16 cellular contexts compared by ENCODE assay signal in the genomic region with DNA sequence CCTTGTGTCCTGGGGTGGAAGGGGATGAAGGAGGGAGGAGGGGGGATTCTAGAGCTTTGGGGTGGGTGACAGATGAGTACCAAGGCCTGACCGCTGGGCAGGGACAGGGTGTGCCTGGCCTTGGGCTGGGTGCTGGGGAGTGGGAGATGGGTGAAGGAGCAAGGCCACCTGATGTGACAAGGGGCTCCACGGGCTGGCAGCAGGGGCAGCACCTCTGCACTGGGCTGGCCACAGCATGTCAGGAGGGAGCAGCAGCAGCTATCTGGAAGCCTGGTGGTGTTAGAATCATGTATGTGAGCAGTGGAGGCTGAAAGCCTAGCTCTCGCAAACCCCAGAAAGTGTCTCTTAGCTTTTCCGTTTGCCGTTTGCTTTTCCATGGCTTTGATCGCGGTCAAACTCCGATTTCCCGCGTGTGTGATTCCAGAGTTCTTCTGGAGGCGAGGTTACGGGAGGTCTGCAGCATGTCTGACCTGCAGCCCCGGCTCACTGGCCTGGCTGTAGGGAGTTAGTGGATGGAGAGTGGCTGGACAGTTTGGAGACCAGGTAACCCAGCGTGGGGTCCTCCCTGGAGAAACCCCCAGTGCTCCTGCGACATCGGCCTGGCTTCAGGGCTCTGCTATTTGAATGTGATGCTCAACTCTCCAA.
DNase-seq lines count a peak whose midpoint lies in the region; ATAC-seq and TF ChIP-seq lines count a peak whose summit lies in the region.
"Had no signal": no experiment of that assay in that cellular context is flagged by ENCODE, and none has a peak within 500 bp of the region (broad histone marks: within the 10 kb centered on the region; RNA-seq: fewer than 3 reads in every experiment).

No MANE protein-coding gene starts in this region.

- no peak overlapping the region for H2BK12ac ChIP-seq in mesenchymal stem cell (ENCODE audit: low read length in 2 of 2)

- peak overlapping the region; percentile 81 for H3K27ac ChIP-seq in brain microvascular endothelial cell
- H3K27ac ChIP-seq in mesenchymal stem cell (ENCODE audit: low read length, poor library complexity, severe bottlenecking) = no peak overlapping the region
- H3K27ac ChIP-seq in stomach = peak overlapping the region in 3 of 5 donors; percentile 1 to 73 (median 70)
- H3K27ac ChIP-seq: thyroid gland had no signal

- TF ChIP-seq CTCF in HFFc6 (IDR thresholded peaks at IDR 0.05) = no peak
- TF ChIP-seq CTCF in brain microvascular endothelial cell (IDR thresholded peaks at IDR 0.05; ENCODE audit: low read depth, low read length, missing control alignments) = no peak
- TF ChIP-seq CTCF in stomach (IDR thresholded peaks at IDR 0.05) = no peak

- no peak overlapping the region for H3K9ac ChIP-seq in mesenchymal stem cell (ENCODE audit: low read length)

- H4K91ac ChIP-seq in mesenchymal stem cell (ENCODE audit: low read length) = peak overlapping the region; percentile 55

- peaks cover 53% of the 10 kb centered on the region for H3K79me1 ChIP-seq in mesenchymal stem cell (replicated peaks; ENCODE audit: low read length, poor library complexity, severe bottlenecking)

- H3K4me2 ChIP-seq in mesenchymal stem cell (ENCODE audit: low read length, poor library complexity, severe bottlenecking) = no peak overlapping the region

- no peak overlapping the region for H2BK5ac ChIP-seq in mesenchymal stem cell (ENCODE audit: low read depth, low read length, poor library complexity, severe bottlenecking)

- H3K4me1 ChIP-seq in mesenchymal stem cell (ENCODE audit: control insufficient read depth, insufficient read depth, low read depth, low read length) (peaks cover 9% of the 10 kb centered on the region), stomach (peaks cover 10 to 37% (median 21%) of the 10 kb centered on the region in 4 donors)
- H3K4me1 ChIP-seq: thyroid gland had no signal

- TF ChIP-seq EP300 in stomach (IDR thresholded peaks at IDR 0.05) = no peak

- no peak overlapping the region for H2AK5ac ChIP-seq in mesenchymal stem cell (ENCODE audit: low read length, severe bottlenecking)

- TF ChIP-seq POLR2A in stomach (IDR thresholded peaks at IDR 0.05) = no peak

- no peak overlapping the region for H2AFZ ChIP-seq in mesenchymal stem cell (ENCODE audit: low read depth, low read length)

- H3K27me3 ChIP-seq in brain microvascular endothelial cell (replicated peaks) (no peaks in the 10 kb centered on the region), mesenchymal stem cell (ENCODE audit: control insufficient read depth in 1 of 2, insufficient read depth in 1 of 2, low read length in 2 of 2) (no peaks in the 10 kb centered on the region), stomach (no peaks in the 10 kb centered on the region)
- H3K27me3 ChIP-seq: thyroid gland had no signal

- no peak overlapping the region for H2BK15ac ChIP-seq in mesenchymal stem cell (ENCODE audit: low read depth, poor library complexity, severe bottlenecking)

- H3K36me3 Mint-ChIP-seq in HFFc6 (ENCODE audit: low read depth) = peaks cover 15% of the 10 kb centered on the region
- no peaks in the 10 kb centered on the region for H3K36me3 Mint-ChIP-seq in T-helper 2 cell treated with Interferon-gamma antibody and Interleukin-4, amounts not matched to agents 5 μg/mL and 100 μg/mL, for 36 hours (ENCODE audit: low read depth)

- H3K14ac ChIP-seq in mesenchymal stem cell (ENCODE audit: low read length in 2 of 2) = no peak overlapping the region

- H3K4me3 Mint-ChIP-seq in HFFc6 = peak overlapping the region; percentile 68
- H3K4me3 Mint-ChIP-seq in T-helper 2 cell treated with Interferon-gamma antibody and Interleukin-4, amounts not matched to agents 5 μg/mL and 100 μg/mL, for 36 hours = no peak overlapping the region
- H3K4me3 Mint-ChIP-seq: activated naive CD8-positive, alpha-beta T cell; T-helper 1 cell treated with Interleukin-12 subunit alpha and Interleukin-12 subunit beta and Interleukin-4 antibody, amounts not matched to agents 30 μg/mL and 1 μg/mL, for 36 hours had no signal

- H3K27ac Mint-ChIP-seq in HFFc6 = peak overlapping the region; percentile 94
- no peak overlapping the region for H3K27ac Mint-ChIP-seq in T-helper 2 cell treated with Interferon-gamma antibody and Interleukin-4, amounts not matched to agents 5 μg/mL and 100 μg/mL, for 36 hours
- H3K27ac Mint-ChIP-seq: activated naive CD8-positive, alpha-beta T cell; T-helper 1 cell treated with Interleukin-12 subunit alpha and Interleukin-12 subunit beta and Interleukin-4 antibody, amounts not matched to agents 30 μg/mL and 1 μg/mL, for 36 hours had no signal

- no peak overlapping the region for H2BK120ac ChIP-seq in mesenchymal stem cell (ENCODE audit: low read depth, low read length)

- H3K23ac ChIP-seq in mesenchymal stem cell (ENCODE audit: low read length in 2 of 2) = no peak overlapping the region

- H3K4me1 Mint-ChIP-seq in HFFc6 (ENCODE audit: low read depth) = peaks cover 34% of the 10 kb centered on the region
- H3K4me1 Mint-ChIP-seq in T-helper 2 cell treated with Interferon-gamma antibody and Interleukin-4, amounts not matched to agents 5 μg/mL and 100 μg/mL, for 36 hours (ENCODE audit: low read depth) = peaks cover 6% of the 10 kb centered on the region

- H3K4me3 ChIP-seq in brain microvascular endothelial cell (ENCODE audit: low read depth, low read length) (no peak overlapping the region), mesenchymal stem cell (ENCODE audit: insufficient read depth in 1 of 2, low read depth in 1 of 2, low read length in 2 of 2) (no peak overlapping the region), stomach (no peak overlapping the region)
- H3K4me3 ChIP-seq: thyroid gland had no signal

- H3K36me3 ChIP-seq in brain microvascular endothelial cell (replicated peaks) (no peaks in the 10 kb centered on the region), mesenchymal stem cell (ENCODE audit: control insufficient read depth in 1 of 2, insufficient read depth in 2 of 2, low read depth in 1 of 2, low read length in 2 of 2) (peaks cover 17 to 28% of the 10 kb centered on the region in 2 experiments), stomach (peaks cover 4 to 27% (median 23%) of the 10 kb centered on the region in 4 donors)
- H3K36me3 ChIP-seq: thyroid gland had no signal

- H3K18ac ChIP-seq in mesenchymal stem cell (ENCODE audit: low read depth in 1 of 2, low read length in 2 of 2) = peak overlapping the region in 1 of 2 experiments; percentile 58

- DNase-seq in HFFc6 = no peak
- no peak for DNase-seq in brain microvascular endothelial cell
- no peak for DNase-seq in mesenchymal stem cell
- DNase-seq in stomach = no peak
- no peak for DNase-seq in T-helper 2 cell treated with Interferon-gamma antibody and Interleukin-4, amounts not matched to agents 5 μg/mL and 100 μg/mL, for 36 hours (ENCODE audit: low spot score)
- no peak for DNase-seq in DMS79 (lab: John Stamatoyannopoulos, UW)
- no peak for DNase-seq in cerebellum (ENCODE audit: low spot score)
- DNase-seq: activated CD8-positive, alpha-beta memory T cell treated with anti-CD3 and anti-CD28 coated beads, Interleukin-2, amount 50 U/mL, for 4 hours; AML-193; central memory CD4-positive, alpha-beta T cell; DMS 273 treated with DMSO at 0.1 percent for 48 hours; NCI-H748 treated with DMSO at 0.1 percent for 48 hours; thyroid gland had no signal

- H3K9me3 ChIP-seq in mesenchymal stem cell (ENCODE audit: control insufficient read depth, low read length) = no peaks in the 10 kb centered on the region
- H3K9me3 ChIP-seq in stomach = no peaks in the 10 kb centered on the region
- H3K9me3 ChIP-seq: thyroid gland had no signal

- ATAC-seq in HG02678 (IDR thresholded peaks at IDR 0.05; ENCODE audit: unreplicated experiment) = no peak

- peaks cover 2% of the 10 kb centered on the region for H3K27me3 Mint-ChIP-seq in HFFc6 (ENCODE audit: insufficient read depth)
- H3K27me3 Mint-ChIP-seq in T-helper 2 cell treated with Interferon-gamma antibody and Interleukin-4, amounts not matched to agents 5 μg/mL and 100 μg/mL, for 36 hours (ENCODE audit: low read depth) = no peaks in the 10 kb centered on the region
- H3K27me3 Mint-ChIP-seq: activated naive CD8-positive, alpha-beta T cell had no signal

- no peak overlapping the region for H3K4ac ChIP-seq in mesenchymal stem cell (ENCODE audit: low read depth in 1 of 2, low read length in 2 of 2)

- no peak overlapping the region for H4K8ac ChIP-seq in mesenchymal stem cell (ENCODE audit: low read length)

- 97% methylated on average over 16 of the region's 16 CpGs for WGBS in mesenchymal stem cell
- 66 to 93% (median 71%) methylated on average over 10 to 16 of the region's 16 CpGs for WGBS in stomach, 5 donors

- no peaks in the 10 kb centered on the region for H3K9me3 Mint-ChIP-seq in HFFc6
- no peaks in the 10 kb centered on the region for H3K9me3 Mint-ChIP-seq in T-helper 2 cell treated with Interferon-gamma antibody and Interleukin-4, amounts not matched to agents 5 μg/mL and 100 μg/mL, for 36 hours
- H3K9me3 Mint-ChIP-seq: T-helper 1 cell treated with Interleukin-12 subunit alpha and Interleukin-12 subunit beta and Interleukin-4 antibody, amounts not matched to agents 30 μg/mL and 1 μg/mL, for 36 hours had no signal

- in situ Hi-C loops in brain microvascular endothelial cell (cut with HindIII; ENCODE audit: low pct_ligation_motif_present, low sequenced_read_pairs) = no loop called here

- intact Hi-C loops in stomach (cut with DNase I; ENCODE audit: low total_unique reads) = no loop called here
